9 cellular contexts compared by ENCODE assay signal in genomic region chr11:122781378-122782040, GRCh38. TPM values are rescaled to one million over a fixed set of nuclear protein-coding genes. Genes with fewer than 3 reads are reported as not detected.
DNase-seq lines count a peak whose midpoint lies in the region; ATAC-seq and TF ChIP-seq lines count a peak whose summit lies in the region.
"Had no signal": no experiment of that assay in that cellular context is flagged by ENCODE, and none has a peak within 500 bp of the region (broad histone marks: within the 10 kb centered on the region; RNA-seq: fewer than 3 reads in every experiment).

No MANE protein-coding gene starts in this region.

- 20 to 24% methylated on average over 12 of the region's 12 CpGs for WGBS in testis, 2 donors

- intact Hi-C loops in CD8-positive, alpha-beta T cell (cut with DNase I, micrococcal nuclease): loop anchor here (1.0 kb wide), 4 partner anchors 25 to 201 kb away; no protein-coding TSS in a partner anchor
- intact Hi-C loops in activated T-helper 2 cell treated with anti-CD3 and anti-CD28 coated beads, Interferon-gamma antibody, Interleukin-2, Interleukin-4, amounts not matched to agents 10 μg/mL and 5 μg/mL and 100 μg/mL, durations not matched to agents 14 hours and 24 hours and 36 hours (cut with micrococcal nuclease): loop anchor here (1.0 kb wide), 3 partner anchors 148 to 201 kb away; no protein-coding TSS in a partner anchor
- intact Hi-C loops in testis (cut with DNase I; ENCODE audit: low total_unique reads): no loop called here

- POLR2A ChIA-PET in CD8-positive, alpha-beta T cell (lab: Charles Lee): interaction anchor here (0.6 to 1.8 kb wide), 5 partner anchors 25 to 154 kb away, joined by 3 to 4 read pairs (median 4); no protein-coding TSS in a partner anchor
- POLR2A ChIA-PET in RWPE1 (lab: Yijun Ruan, JAX; ENCODE audit: low non-redundant PET): no interaction called here

- no peaks in the 10 kb centered on the region for H3K9me3 Mint-ChIP-seq in CD8-positive, alpha-beta T cell
- H3K9me3 Mint-ChIP-seq in activated T-helper 2 cell treated with anti-CD3 and anti-CD28 coated beads, Interferon-gamma antibody, Interleukin-2, Interleukin-4, amounts not matched to agents 10 μg/mL and 5 μg/mL and 100 μg/mL, durations not matched to agents 14 hours and 24 hours and 36 hours: no peaks in the 10 kb centered on the region
- H3K9me3 Mint-ChIP-seq: activated naive CD4-positive, alpha-beta T cell treated with anti-CD3 and anti-CD28 coated beads, Interleukin-2, amount 50 U/mL, for 24 hours had no signal

- H3K4me3 ChIP-seq in CD8-positive, alpha-beta T cell (ENCODE audit: low read depth, low read length): no peak overlapping the region
- H3K4me3 ChIP-seq in testis: no peak overlapping the region

- H3K9me3 ChIP-seq in CD8-positive, alpha-beta T cell (ENCODE audit: low read length): no peaks in the 10 kb centered on the region
- H3K9me3 ChIP-seq in testis: no peaks in the 10 kb centered on the region

- H3K4me1 ChIP-seq in CD8-positive, alpha-beta T cell (ENCODE audit: insufficient read depth, low read length): no peaks in the 10 kb centered on the region
- H3K4me1 ChIP-seq in foreskin keratinocyte (peaks cover 21% of the 10 kb centered on the region), testis (peaks cover 22% of the 10 kb centered on the region)

- peak; percentile 48 to 85 (median 70) for DNase-seq in CD8-positive, alpha-beta T cell
- DNase-seq in Kasumi-1 (lab: John Stamatoyannopoulos, UW): peak; percentile 79 to 86
- peak; percentile 85 for DNase-seq in RWPE1 (ENCODE audit: low spot score)
- peak; percentile 52 for DNase-seq in activated T-helper 2 cell treated with anti-CD3 and anti-CD28 coated beads, Interferon-gamma antibody, Interleukin-2, Interleukin-4, amounts not matched to agents 10 μg/mL and 5 μg/mL and 100 μg/mL, durations not matched to agents 14 hours and 24 hours and 36 hours (ENCODE audit: low spot score)
- peak in 1 of 2 donors; percentile 67 for DNase-seq in foreskin keratinocyte
- DNase-seq in occipital lobe (lab: John Stamatoyannopoulos, UW): peak; percentile 78
- peak; percentile 97 for DNase-seq in testis

- peaks cover 34% of the 10 kb centered on the region for H3K36me3 ChIP-seq in CD8-positive, alpha-beta T cell (ENCODE audit: insufficient read depth, low read length)
- H3K36me3 ChIP-seq in testis (ENCODE audit: low read depth, missing control alignments): no peaks in the 10 kb centered on the region

- TF ChIP-seq POLR2A in testis (IDR thresholded peaks at IDR 0.05): no peak

- peaks cover 2% of the 10 kb centered on the region for H3K4me1 Mint-ChIP-seq in CD8-positive, alpha-beta T cell (ENCODE audit: low read depth)
- peaks cover 7% of the 10 kb centered on the region for H3K4me1 Mint-ChIP-seq in activated T-helper 2 cell treated with anti-CD3 and anti-CD28 coated beads, Interferon-gamma antibody, Interleukin-2, Interleukin-4, amounts not matched to agents 10 μg/mL and 5 μg/mL and 100 μg/mL, durations not matched to agents 14 hours and 24 hours and 36 hours (ENCODE audit: low read depth)

- H3K36me3 Mint-ChIP-seq in CD8-positive, alpha-beta T cell: peaks cover 87% of the 10 kb centered on the region
- peaks cover 13% of the 10 kb centered on the region for H3K36me3 Mint-ChIP-seq in activated T-helper 2 cell treated with anti-CD3 and anti-CD28 coated beads, Interferon-gamma antibody, Interleukin-2, Interleukin-4, amounts not matched to agents 10 μg/mL and 5 μg/mL and 100 μg/mL, durations not matched to agents 14 hours and 24 hours and 36 hours (ENCODE audit: low read depth)

- peak; percentile 88 for TF ChIP-seq CTCF in CD8-positive, alpha-beta T cell (IDR thresholded peaks at IDR 0.05)
- TF ChIP-seq CTCF in RWPE1 (conservative IDR thresholded peaks at IDR 0.05; ENCODE audit: low read depth) (peak; percentile 90), foreskin keratinocyte (conservative IDR thresholded peaks at IDR 0.05) (peak; percentile 94), testis (IDR thresholded peaks at IDR 0.05) (peak; percentile 91 to 93 (median 93))

- no peak overlapping the region for H3K27ac ChIP-seq in CD8-positive, alpha-beta T cell (ENCODE audit: low read depth, low read length)
- H3K27ac ChIP-seq in RWPE1: no peak overlapping the region
- no peak overlapping the region for H3K27ac ChIP-seq in foreskin keratinocyte
- peak overlapping the region in 1 of 2 donors; percentile 23 for H3K27ac ChIP-seq in testis

- peak; percentile 86 for ATAC-seq in CD8-positive, alpha-beta T cell
- ATAC-seq in GM21381 (IDR thresholded peaks at IDR 0.05; ENCODE audit: unreplicated experiment): peak; percentile 81
- ATAC-seq in foreskin keratinocyte: peak; percentile 73

- CTCF ChIA-PET in CD8-positive, alpha-beta T cell (lab: Charles Lee): interaction anchor here (0.6 to 24.3 kb wide), 40 partner anchors 9 to 228 kb away, joined by 3 to 405 read pairs (median 4); partner anchors contain the start of gene UBASH3B
- CTCF ChIA-PET in RWPE1 (lab: Yijun Ruan, JAX): interaction anchor here (0.6 to 2.6 kb wide), 17 partner anchors 9 to 1126 kb away, joined by 3 to 18 read pairs (median 3); partner anchors contain the start of gene UBASH3B

- no peak overlapping the region for H3K4me3 Mint-ChIP-seq in CD8-positive, alpha-beta T cell
- no peak overlapping the region for H3K4me3 Mint-ChIP-seq in activated T-helper 2 cell treated with anti-CD3 and anti-CD28 coated beads, Interferon-gamma antibody, Interleukin-2, Interleukin-4, amounts not matched to agents 10 μg/mL and 5 μg/mL and 100 μg/mL, durations not matched to agents 14 hours and 24 hours and 36 hours (ENCODE audit: low read depth)
- H3K4me3 Mint-ChIP-seq: activated naive CD4-positive, alpha-beta T cell treated with anti-CD3 and anti-CD28 coated beads, Interleukin-2, amount 50 U/mL, for 24 hours had no signal

- H3K27me3 Mint-ChIP-seq in CD8-positive, alpha-beta T cell (ENCODE audit: low read depth): no peaks in the 10 kb centered on the region
- no peaks in the 10 kb centered on the region for H3K27me3 Mint-ChIP-seq in activated T-helper 2 cell treated with anti-CD3 and anti-CD28 coated beads, Interferon-gamma antibody, Interleukin-2, Interleukin-4, amounts not matched to agents 10 μg/mL and 5 μg/mL and 100 μg/mL, durations not matched to agents 14 hours and 24 hours and 36 hours (ENCODE audit: low read depth)
- H3K27me3 Mint-ChIP-seq: activated naive CD4-positive, alpha-beta T cell treated with anti-CD3 and anti-CD28 coated beads, Interleukin-2, amount 50 U/mL, for 24 hours had no signal

- H3K27me3 ChIP-seq in CD8-positive, alpha-beta T cell (ENCODE audit: insufficient read depth, low read length): no peaks in the 10 kb centered on the region
- no peaks in the 10 kb centered on the region for H3K27me3 ChIP-seq in foreskin keratinocyte
- H3K27me3 ChIP-seq in testis: no peaks in the 10 kb centered on the region

- no peak overlapping the region for H3K27ac Mint-ChIP-seq in CD8-positive, alpha-beta T cell
- H3K27ac Mint-ChIP-seq in activated T-helper 2 cell treated with anti-CD3 and anti-CD28 coated beads, Interferon-gamma antibody, Interleukin-2, Interleukin-4, amounts not matched to agents 10 μg/mL and 5 μg/mL and 100 μg/mL, durations not matched to agents 14 hours and 24 hours and 36 hours: no peak overlapping the region
- H3K27ac Mint-ChIP-seq: activated naive CD4-positive, alpha-beta T cell treated with anti-CD3 and anti-CD28 coated beads, Interleukin-2, amount 50 U/mL, for 24 hours had no signal

RNA-seq across cellular contexts. Expression of gene CRTAM, which starts 56.8 kb away (rescaled TPM):
- total RNA-seq in CD8-positive, alpha-beta T cell: 10 to 100 TPM; 31.7 to 36.1 TPM
- 10.5 and 11.0 TPM in 2 replicates for total RNA-seq in activated T-helper 2 cell treated with anti-CD3 and anti-CD28 coated beads, Interferon-gamma antibody, Interleukin-2, Interleukin-4, amounts not matched to agents 10 μg/mL and 5 μg/mL and 100 μg/mL, durations not matched to agents 14 hours and 24 hours and 36 hours
- total RNA-seq in foreskin keratinocyte (not detected in 2 replicates), occipital lobe (0.47 TPM), testis (under 1 TPM in 1 of 2 donors, not detected in 1; 0.50 TPM)
- polyA plus RNA-seq in foreskin keratinocyte (not detected in 2 replicates), testis (ENCODE audit: insufficient read depth, low read depth, low replicate concordance) (1.7 TPM)
